In the genomic region with DNA sequence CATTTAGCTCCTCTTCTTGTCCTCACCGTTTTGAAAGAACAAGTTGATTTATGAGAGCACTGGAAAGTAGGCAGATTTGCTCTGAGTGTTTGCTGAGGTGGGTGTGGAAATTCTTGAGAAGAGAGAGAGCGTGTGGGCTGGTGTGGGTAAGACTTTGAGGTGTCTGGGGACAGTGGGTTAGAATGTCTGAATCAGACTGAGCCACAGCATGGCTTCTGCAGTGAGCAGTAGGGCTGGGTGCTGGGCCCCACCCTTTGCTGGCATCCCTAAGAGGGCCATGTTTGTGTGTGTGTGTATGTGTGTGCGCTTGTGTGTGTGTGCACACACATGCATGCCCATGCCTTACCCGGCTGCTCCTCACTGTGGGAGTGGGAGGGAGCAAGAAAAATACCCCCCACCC, we compare ENCODE assay signal across 15 cellular contexts.
A peak's percentile ranks its signal among the peaks of the same experiment; 100 is the strongest.
DNase-seq lines count a peak whose midpoint lies in the region; ATAC-seq and TF ChIP-seq lines count a peak whose summit lies in the region.
"Had no signal": no experiment of that assay in that cellular context is flagged by ENCODE, and none has a peak within 500 bp of the region (broad histone marks: within the 10 kb centered on the region; RNA-seq: fewer than 3 reads in every experiment).

No MANE protein-coding gene starts in this region.

- H3K14ac ChIP-seq in neuronal stem cell (ENCODE audit: low read length) = no peak overlapping the region

- TF ChIP-seq CTCF in ovary (IDR thresholded peaks at IDR 0.05) = no peak
- TF ChIP-seq CTCF in WERI-Rb-1 (IDR thresholded peaks at IDR 0.05; ENCODE audit: low read depth, low read length) = no peak

- H2AFZ ChIP-seq in neuronal stem cell (ENCODE audit: low read length) = no peak overlapping the region

- H3K36me3 ChIP-seq in neuronal stem cell (replicated peaks in 1 of 2; ENCODE audit: control insufficient read depth in 2 of 2, insufficient read depth in 2 of 2, low read length in 2 of 2) (no peaks in the 10 kb centered on the region), ovary (no peaks in the 10 kb centered on the region), WERI-Rb-1 (no peaks in the 10 kb centered on the region)
- H3K36me3 ChIP-seq: stomach had no signal

- WGBS in neuronal stem cell (ENCODE audit: extremely low coverage in 2 of 2, insufficient read length in 2 of 2, insufficient replicate concordance in 1 of 2), 2 donors = no CpG with 5 or more reads among the region's 4 CpGs
- WGBS in ovary, 3 donors = 71 to 77% (median 73%) methylated on average over 4 of the region's 4 CpGs

- H3K27ac Mint-ChIP-seq in activated CD8-positive, alpha-beta memory T cell treated with anti-CD3 and anti-CD28 coated beads, Interleukin-2, amount 10 ng/mL, durations not matched to agents 7 days and 5 days = no peak overlapping the region
- H3K27ac Mint-ChIP-seq in stimulated activated naive CD8-positive, alpha-beta T cell treated with anti-CD3 and anti-CD28 coated beads, Interleukin-15, Interleukin-2, amounts not matched to agents 100 ng/mL and 50 ng/mL, for 24 hours = peak overlapping the region; percentile 82

- no peak overlapping the region for H3K4me3 ChIP-seq in neuronal stem cell (ENCODE audit: low read length in 2 of 2)
- H3K4me3 ChIP-seq in ovary = no peak overlapping the region
- H3K4me3 ChIP-seq in WERI-Rb-1 (ENCODE audit: low read depth, low read length) = no peak overlapping the region
- H3K4me3 ChIP-seq: stomach had no signal

- no peak for TF ChIP-seq EP300 in ovary (IDR thresholded peaks at IDR 0.05)

- no peak overlapping the region for H4K91ac ChIP-seq in neuronal stem cell (ENCODE audit: low read depth, low read length, poor library complexity)

- H3K79me1 ChIP-seq in neuronal stem cell (ENCODE audit: low read depth, low read length) = no peaks in the 10 kb centered on the region

- peaks cover 9% of the 10 kb centered on the region for H3K9me3 Mint-ChIP-seq in activated CD8-positive, alpha-beta memory T cell treated with anti-CD3 and anti-CD28 coated beads, Interleukin-2, amount 10 ng/mL, durations not matched to agents 7 days and 5 days (ENCODE audit: low read depth)
- peaks cover 23% of the 10 kb centered on the region for H3K9me3 Mint-ChIP-seq in stimulated activated naive CD8-positive, alpha-beta T cell treated with anti-CD3 and anti-CD28 coated beads, Interleukin-15, Interleukin-2, amounts not matched to agents 100 ng/mL and 50 ng/mL, for 24 hours

- H3K36me3 Mint-ChIP-seq in activated CD8-positive, alpha-beta memory T cell treated with anti-CD3 and anti-CD28 coated beads, Interleukin-2, amount 10 ng/mL, durations not matched to agents 7 days and 5 days = peaks cover 3% of the 10 kb centered on the region
- peaks cover 14% of the 10 kb centered on the region for H3K36me3 Mint-ChIP-seq in stimulated activated naive CD8-positive, alpha-beta T cell treated with anti-CD3 and anti-CD28 coated beads, Interleukin-15, Interleukin-2, amounts not matched to agents 100 ng/mL and 50 ng/mL, for 24 hours (ENCODE audit: low read depth)

- H3K4me1 Mint-ChIP-seq in activated CD8-positive, alpha-beta memory T cell treated with anti-CD3 and anti-CD28 coated beads, Interleukin-2, amount 10 ng/mL, durations not matched to agents 7 days and 5 days = peaks cover 13% of the 10 kb centered on the region
- peaks cover 42% of the 10 kb centered on the region for H3K4me1 Mint-ChIP-seq in stimulated activated naive CD8-positive, alpha-beta T cell treated with anti-CD3 and anti-CD28 coated beads, Interleukin-15, Interleukin-2, amounts not matched to agents 100 ng/mL and 50 ng/mL, for 24 hours (ENCODE audit: low read depth)

- H3K4me1 ChIP-seq in neuronal stem cell (ENCODE audit: control insufficient read depth in 2 of 2, insufficient read depth in 1 of 2, low read depth in 1 of 2, low read length in 2 of 2) (peaks cover 0 to 3% of the 10 kb centered on the region in 2 donors), ovary (ENCODE audit: insufficient read depth) (no peaks in the 10 kb centered on the region)
- H3K4me1 ChIP-seq: stomach had no signal

- no peak overlapping the region for H3K4me2 ChIP-seq in neuronal stem cell (ENCODE audit: insufficient read depth, low read length, poor library complexity, severe bottlenecking)

- H3K18ac ChIP-seq in neuronal stem cell (ENCODE audit: low read length) = no peak overlapping the region

- CTCF ChIA-PET in activated CD8-positive, alpha-beta memory T cell treated with anti-CD3 and anti-CD28 coated beads, Interleukin-2, amount 10 ng/mL, durations not matched to agents 7 days and 5 days (lab: Charles Lee) = no interaction called here

- DNase-seq in activated CD8-positive, alpha-beta memory T cell treated with anti-CD3 and anti-CD28 coated beads, Interleukin-2, amount 10 ng/mL, durations not matched to agents 7 days and 5 days = peak; percentile 45
- no peak for DNase-seq in activated CD8-positive, alpha-beta memory T cell treated with anti-CD3 and anti-CD28 coated beads for 24 hours
- peak; percentile 65 for DNase-seq in amniotic epithelial cell (ENCODE audit: low read depth)
- no peak for DNase-seq in neuronal stem cell (ENCODE audit: low spot score)
- DNase-seq in ovary = no peak
- no peak for DNase-seq in WERI-Rb-1
- DNase-seq: ACHN, aorta, mesendoderm, NCI-H510A treated with DMSO at 0.1 percent for 48 hours, SHP77 treated with DMSO at 0.1 percent for 48 hours, stomach had no signal

- no peak overlapping the region for H3K4ac ChIP-seq in neuronal stem cell (ENCODE audit: low read length)

- H3K27ac ChIP-seq in neuronal stem cell (replicated peaks; ENCODE audit: low read length) (no peak overlapping the region), ovary (no peak overlapping the region), WERI-Rb-1 (no peak overlapping the region)
- H3K27ac ChIP-seq: HL-60, stomach had no signal

- H2BK12ac ChIP-seq in neuronal stem cell (ENCODE audit: low read length) = no peak overlapping the region

- H3K9me3 ChIP-seq in neuronal stem cell (replicated peaks in 1 of 2; ENCODE audit: control insufficient read depth in 2 of 2, insufficient read depth in 1 of 2, low read depth in 1 of 2, low read length in 2 of 2) (peaks cover 6 to 9% of the 10 kb centered on the region in 2 donors), ovary (no peaks in the 10 kb centered on the region), WERI-Rb-1 (ENCODE audit: severe bottlenecking) (peaks cover 3% of the 10 kb centered on the region)

- H3K4me3 Mint-ChIP-seq in activated CD8-positive, alpha-beta memory T cell treated with anti-CD3 and anti-CD28 coated beads, Interleukin-2, amount 10 ng/mL, durations not matched to agents 7 days and 5 days = no peak overlapping the region
- H3K4me3 Mint-ChIP-seq in stimulated activated naive CD8-positive, alpha-beta T cell treated with anti-CD3 and anti-CD28 coated beads, Interleukin-15, Interleukin-2, amounts not matched to agents 100 ng/mL and 50 ng/mL, for 24 hours = peak overlapping the region; percentile 62

- H2BK120ac ChIP-seq in neuronal stem cell (ENCODE audit: low read depth, low read length) = no peak overlapping the region

- peak overlapping the region; percentile 22 for H2AK5ac ChIP-seq in neuronal stem cell (ENCODE audit: low read depth, low read length)

- no peak overlapping the region for H3K9ac ChIP-seq in neuronal stem cell (ENCODE audit: low read depth, low read length, poor library complexity)

- intact Hi-C loops in ovary (cut with DNase I) = no loop called here

- H2BK5ac ChIP-seq in neuronal stem cell (ENCODE audit: low read length) = no peak overlapping the region

- no peaks in the 10 kb centered on the region for H3K27me3 Mint-ChIP-seq in activated CD8-positive, alpha-beta memory T cell treated with anti-CD3 and anti-CD28 coated beads, Interleukin-2, amount 10 ng/mL, durations not matched to agents 7 days and 5 days
- no peaks in the 10 kb centered on the region for H3K27me3 Mint-ChIP-seq in stimulated activated naive CD8-positive, alpha-beta T cell treated with anti-CD3 and anti-CD28 coated beads, Interleukin-15, Interleukin-2, amounts not matched to agents 100 ng/mL and 50 ng/mL, for 24 hours

- H2BK15ac ChIP-seq in neuronal stem cell (ENCODE audit: low read length) = no peak overlapping the region

- H3K23ac ChIP-seq in neuronal stem cell (ENCODE audit: low read depth, low read length, poor library complexity) = peak overlapping the region; percentile 27

- ATAC-seq in activated CD8-positive, alpha-beta memory T cell treated with anti-CD3 and anti-CD28 coated beads, Interleukin-2, amount 10 ng/mL, durations not matched to agents 7 days and 5 days = peak; percentile 51
- ATAC-seq in HG02938 (IDR thresholded peaks at IDR 0.05; ENCODE audit: unreplicated experiment) = no peak

- no peak overlapping the region for H4K8ac ChIP-seq in neuronal stem cell (ENCODE audit: low read depth, low read length)

- H3K27me3 ChIP-seq in neuronal stem cell (ENCODE audit: control insufficient read depth in 3 of 3, insufficient read depth in 3 of 3, low read depth in 1 of 3, low read length in 3 of 3) (no peaks in the 10 kb centered on the region), ovary (no peaks in the 10 kb centered on the region), WERI-Rb-1 (ENCODE audit: insufficient read depth, low read depth, severe bottlenecking) (no peaks in the 10 kb centered on the region)
- H3K27me3 ChIP-seq: stomach had no signal

- no peak for TF ChIP-seq POLR2A in ovary (IDR thresholded peaks at IDR 0.05)

Comparison
In these comparisons a context has a peak if more than half of its experiments do, and no peak if none do; other contexts are left out.
1. DNase-seq: peak in activated CD8-positive, alpha-beta memory T cell treated with anti-CD3 and anti-CD28 coated beads, Interleukin-2, amount 10 ng/mL, durations not matched to agents 7 days and 5 days (single experiment) and amniotic epithelial cell (single experiment); none in activated CD8-positive, alpha-beta memory T cell treated with anti-CD3 and anti-CD28 coated beads for 24 hours (single experiment), neuronal stem cell (single experiment), ovary (0 of 5) and WERI-Rb-1 (single experiment).